1 cellular context compared by ENCODE assay signal in genomic region chr17:41919165-41919817, GRCh38.
TF ChIP-seq lines count a peak whose summit lies in the region.

No MANE protein-coding gene starts in this region.

TF ChIP-seq in GM12878, 131 proteins besides CTCF, POLR2A, EP300 and RAD21:
- TF ChIP-seq ZBTB33 (IDR thresholded peaks at IDR 0.05) (no peak), SMARCA5 (IDR thresholded peaks at IDR 0.05) (no peak), TBL1XR1 (IDR thresholded peaks at IDR 0.05; ENCODE audit: low read depth, low read length) (no peak; the same call in 1 of the 2 replicates), ETV6 (conservative IDR thresholded peaks at IDR 0.05 in 1 of 2, IDR thresholded peaks at IDR 0.05 in 1 of 2; ENCODE audit: borderline replicate concordance in 1 of 2, low read depth in 1 of 2) (no peak), NR2C1 (IDR thresholded peaks at IDR 0.05) (no peak), HDAC6 (IDR thresholded peaks at IDR 0.05; ENCODE audit: unreplicated experiment) (no peak), POLR2AphosphoS2 (IDR thresholded peaks at IDR 0.05; ENCODE audit: low read depth, low read length) (0 out of 2 replicates have a peak, but pooled peaks have one; percentile 4), NR2F1 (conservative IDR thresholded peaks at IDR 0.05) (no peak), SPI1 (IDR thresholded peaks at IDR 0.05; ENCODE audit: borderline replicate concordance, insufficient read depth, low read depth, low read length) (no peak), HDAC2 (IDR thresholded peaks at IDR 0.05) (no peak), SRF (IDR thresholded peaks at IDR 0.05; ENCODE audit: low read depth in 2 of 2, low read length in 2 of 2) (0 out of 4 replicates have a peak, but pooled peaks of 1 of the 2 experiments have one; percentile 58), NKRF (conservative IDR thresholded peaks at IDR 0.05) (no peak), MYB (IDR thresholded peaks at IDR 0.05; ENCODE audit: borderline replicate concordance, low read depth, low read length) (no peak), ZZZ3 (IDR thresholded peaks at IDR 0.05; ENCODE audit: control insufficient read depth, insufficient read length, low read depth) (no peak), MEF2B (IDR thresholded peaks at IDR 0.05; ENCODE audit: partially characterized antibody, poor library complexity, severe bottlenecking) (peak; percentile 54), SKIL (IDR thresholded peaks at IDR 0.05; ENCODE audit: low read depth, poor library complexity, severe bottlenecking) (no peak), TAF1 (IDR thresholded peaks at IDR 0.05; ENCODE audit: borderline replicate concordance, low read depth, low read length) (no peak)
- TF ChIP-seq, protein P1, sequence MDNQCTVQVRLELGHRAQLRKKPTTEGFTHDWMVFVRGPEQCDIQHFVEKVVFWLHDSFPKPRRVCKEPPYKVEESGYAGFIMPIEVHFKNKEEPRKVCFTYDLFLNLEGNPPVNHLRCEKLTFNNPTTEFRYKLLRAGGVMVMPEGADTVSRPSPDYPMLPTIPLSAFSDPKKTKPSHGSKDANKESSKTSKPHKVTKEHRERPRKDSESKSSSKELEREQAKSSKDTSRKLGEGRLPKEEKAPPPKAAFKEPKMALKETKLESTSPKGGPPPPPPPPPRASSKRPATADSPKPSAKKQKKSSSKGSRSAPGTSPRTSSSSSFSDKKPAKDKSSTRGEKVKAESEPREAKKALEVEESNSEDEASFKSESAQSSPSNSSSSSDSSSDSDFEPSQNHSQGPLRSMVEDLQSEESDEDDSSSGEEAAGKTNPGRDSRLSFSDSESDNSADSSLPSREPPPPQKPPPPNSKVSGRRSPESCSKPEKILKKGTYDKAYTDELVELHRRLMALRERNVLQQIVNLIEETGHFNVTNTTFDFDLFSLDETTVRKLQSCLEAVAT (IDR thresholded peaks at IDR 0.05): 0 out of 2 replicates have a peak, but pooled peaks have one; percentile 31
